8 cellular contexts compared by ENCODE assay signal in the genomic region with DNA sequence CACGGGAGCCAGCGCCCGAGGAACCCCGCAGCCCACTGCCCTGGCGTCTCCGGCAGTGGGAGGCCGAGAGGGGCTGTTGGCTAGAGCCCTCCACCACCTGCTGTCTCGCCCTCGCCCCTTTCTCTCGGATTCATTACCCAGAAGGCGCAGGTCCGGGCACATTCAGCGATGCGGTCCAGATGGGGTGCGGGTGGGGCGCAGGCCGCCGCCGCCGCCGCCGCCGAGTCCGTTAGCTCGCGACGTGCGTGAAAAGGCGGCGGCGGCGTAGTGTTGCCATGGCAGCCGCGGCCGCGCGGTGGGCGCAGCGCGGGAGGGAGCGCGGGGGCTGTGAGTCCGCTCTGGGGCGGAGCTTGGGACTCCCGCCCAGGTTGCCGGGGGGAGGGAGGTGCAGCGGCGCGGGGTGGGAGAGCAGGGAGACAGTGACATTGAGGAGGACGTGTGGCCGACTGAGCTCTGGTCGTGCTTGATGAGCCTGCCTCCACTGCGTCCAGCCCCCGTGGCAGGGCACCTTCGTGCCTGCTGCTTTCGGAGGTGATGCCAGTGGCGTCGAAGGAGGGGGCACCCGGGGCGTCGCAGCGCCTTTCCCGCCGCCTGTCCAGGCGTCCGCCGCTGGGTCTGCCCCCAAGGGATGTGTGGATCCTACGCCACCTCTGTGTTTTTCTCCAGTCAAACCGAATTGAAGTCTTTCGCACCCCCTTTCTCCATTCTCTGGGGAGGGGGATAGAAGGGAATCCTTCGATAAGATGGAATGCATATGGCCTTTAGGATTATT. TPM values are rescaled to one million over a fixed set of nuclear protein-coding genes. Genes with fewer than 3 reads are reported as not detected.
DNase-seq lines count a peak whose midpoint lies in the region; ATAC-seq, FAIRE-seq and TF ChIP-seq lines count a peak whose summit lies in the region.

A gene (minus strand): TSS at position 358 of the 772 bp plus-strand sequence. CDS start 23,774 bp downstream, outside the sequence.

- H3K4me3 Mint-ChIP-seq in activated naive CD4-positive, alpha-beta T cell treated with anti-CD3 and anti-CD28 coated beads, Interleukin-2, amount 50 U/mL, for 24 hours = peak within 1 kb of the TSS; percentile 90

- H3K79me2 ChIP-seq in MM.1S (ENCODE audit: low read length) = peaks cover 20% of the 10 kb centered on the region; the same call in 1 of the 2 replicates

- 0% methylated on average over 66 to 71 of the region's 71 CpGs for WGBS in pancreas, 2 donors

- no peak for FAIRE-seq in pancreas (lab: Jason Lieb, UNC)

- peak within 1 kb of the TSS; percentile 96 for H3K4me3 ChIP-seq in HAP-1
- H3K4me3 ChIP-seq in MM.1S (ENCODE audit: low read length) = peak within 1 kb of the TSS; percentile 79
- peak within 1 kb of the TSS; percentile 90 for H3K4me3 ChIP-seq in SK-N-MC
- H3K4me3 ChIP-seq in pancreas = peak within 1 kb of the TSS; percentile 43 to 99 (median 87)
- peak within 1 kb of the TSS; percentile 77 to 95 for H3K4me3 ChIP-seq in tibial artery

- peak within 1 kb of the TSS; percentile 69 for H2AFZ ChIP-seq in MM.1S (ENCODE audit: low read length)

- H3K36me3 ChIP-seq in HAP-1 (replicated peaks) (no peaks in the 10 kb centered on the region), MM.1S (replicated peaks; ENCODE audit: insufficient read depth, low read length) (no peaks in the 10 kb centered on the region), SK-N-MC (ENCODE audit: insufficient read depth, low read length) (no peaks in the 10 kb centered on the region), pancreas (no peaks in the 10 kb centered on the region), tibial artery (no peaks in the 10 kb centered on the region)

- H3K9ac ChIP-seq in MM.1S (ENCODE audit: low read length) (peak within 1 kb of the TSS; percentile 79), SK-N-MC (ENCODE audit: insufficient read length) (peak within 1 kb of the TSS; percentile 95)

- DNase-seq in GM04504 (ENCODE audit: low read depth) = peak; percentile 44
- DNase-seq in HAP-1 (ENCODE audit: low spot score in 2 of 2) = peak; percentile 70 to 90
- DNase-seq in MM.1S = peak; percentile 50
- DNase-seq in SK-N-MC (ENCODE audit: low read depth, low spot score) = no peak
- DNase-seq in Right ventricle myocardium inferior (ENCODE audit: missing footprints) = peak; percentile 91
- peak; percentile 58 to 87 (median 74) for DNase-seq in pancreas
- peak; percentile 71 to 88 for DNase-seq in tibial artery

- H3K4me1 Mint-ChIP-seq in activated naive CD4-positive, alpha-beta T cell treated with anti-CD3 and anti-CD28 coated beads, Interleukin-2, amount 50 U/mL, for 24 hours = peaks cover 8% of the 10 kb centered on the region

- peak within 1 kb of the TSS; percentile 75 for H3K4me2 ChIP-seq in MM.1S (ENCODE audit: low read depth, low read length)

- no peaks in the 10 kb centered on the region for H3F3A ChIP-seq in MM.1S (ENCODE audit: insufficient read depth, low read length)

- in situ Hi-C loops in HAP-1 (cut with MboI; ENCODE audit: low sequenced_read_pairs) = no loop called here

- H3K27me3 Mint-ChIP-seq in activated naive CD4-positive, alpha-beta T cell treated with anti-CD3 and anti-CD28 coated beads, Interleukin-2, amount 50 U/mL, for 24 hours = no peaks in the 10 kb centered on the region

- no peaks in the 10 kb centered on the region for H3K9me2 ChIP-seq in MM.1S (replicated peaks; ENCODE audit: insufficient read depth, low read length)

- no peaks in the 10 kb centered on the region for H4K20me1 ChIP-seq in MM.1S (ENCODE audit: insufficient read depth, low read length)

- peak within 1 kb of the TSS; percentile 56 for H3K27ac Mint-ChIP-seq in activated naive CD4-positive, alpha-beta T cell treated with anti-CD3 and anti-CD28 coated beads, Interleukin-2, amount 50 U/mL, for 24 hours

- H3K9me3 ChIP-seq in HAP-1 = no peaks in the 10 kb centered on the region
- no peaks in the 10 kb centered on the region for H3K9me3 ChIP-seq in MM.1S (replicated peaks; ENCODE audit: insufficient read depth, low read length)
- H3K9me3 ChIP-seq in SK-N-MC (ENCODE audit: low read depth, low read length) = no peaks in the 10 kb centered on the region
- H3K9me3 ChIP-seq in pancreas = no peaks in the 10 kb centered on the region
- no peaks in the 10 kb centered on the region for H3K9me3 ChIP-seq in tibial artery

- H3K36me3 Mint-ChIP-seq in activated naive CD4-positive, alpha-beta T cell treated with anti-CD3 and anti-CD28 coated beads, Interleukin-2, amount 50 U/mL, for 24 hours = no peaks in the 10 kb centered on the region

- H3K27ac ChIP-seq in MM.1S (ENCODE audit: low read length) (peak within 1 kb of the TSS; percentile 6; the same call in 1 of the 2 replicates), SK-N-MC (peak within 1 kb of the TSS; percentile 92), pancreas (peak within 1 kb of the TSS; percentile 33 to 75 (median 67)), tibial artery (peak within 1 kb of the TSS; percentile 94 to 97)

- ATAC-seq in Right ventricle myocardium inferior (peak; percentile 91), pancreas (peak; percentile 76 to 88 (median 84))

- no peak for TF ChIP-seq CTCF in MM.1S (IDR thresholded peaks at IDR 0.05; ENCODE audit: low read length)
- TF ChIP-seq CTCF in pancreas (IDR thresholded peaks at IDR 0.05) = no peak
- TF ChIP-seq CTCF in tibial artery (IDR thresholded peaks at IDR 0.05) = peak in 1 of 2 experiments; percentile 19

- H3K9me3 Mint-ChIP-seq in activated naive CD4-positive, alpha-beta T cell treated with anti-CD3 and anti-CD28 coated beads, Interleukin-2, amount 50 U/mL, for 24 hours = no peaks in the 10 kb centered on the region

- intact Hi-C loops in Right ventricle myocardium inferior (cut with DNase I) = loop anchor here (2.0 to 5.0 kb wide), 2 partner anchors 33 to 310 kb away; a partner anchor contains a TSS
- intact Hi-C loops in pancreas (cut with DNase I) = no loop called here
- intact Hi-C loops in tibial artery (cut with DNase I; ENCODE audit: low total_unique reads) = loop anchor here (2.0 kb wide), 1 partner anchor 87 kb away; no protein-coding TSS in a partner anchor

- no peaks in the 10 kb centered on the region for H3K27me3 ChIP-seq in HAP-1 (ENCODE audit: low read depth)
- H3K27me3 ChIP-seq in MM.1S (replicated peaks; ENCODE audit: insufficient read depth, low read length) = no peaks in the 10 kb centered on the region
- H3K27me3 ChIP-seq in pancreas = no peaks in the 10 kb centered on the region
- no peaks in the 10 kb centered on the region for H3K27me3 ChIP-seq in tibial artery

- peaks cover 38% of the 10 kb centered on the region for H3K4me1 ChIP-seq in HAP-1
- 0 out of 2 replicates have a peak, but pooled peaks cover 8% of the 10 kb centered on the region for H3K4me1 ChIP-seq in MM.1S (ENCODE audit: low read length)
- H3K4me1 ChIP-seq in pancreas = no peaks in the 10 kb centered on the region
- H3K4me1 ChIP-seq in tibial artery = peaks cover 0 to 65% (median 10%) of the 10 kb centered on the region in 4 donors

RNA-seq across cellular contexts. Expression of the gene that starts here (rescaled TPM):
- total RNA-seq in Right ventricle myocardium inferior (41.0 TPM), pancreas (1 to 10 TPM; 2.4 to 9.3 (median 3.7) TPM)
- polyA plus RNA-seq in pancreas = 1 to 10 TPM; 1.1 to 2.2 TPM

Comparison
In these comparisons a context has a peak if more than half of its experiments do, and no peak if none do; other contexts are left out.
1. H3K27ac ChIP-seq: peak in every context shown above with its lines; median percentile 96 in tibial artery; 92 in SK-N-MC; 67 in pancreas; 6 in MM.1S.
2. intact Hi-C loops: an anchor here in Right ventricle myocardium inferior (2.0 to 5.0 kb wide) and tibial artery (2.0 kb wide); none called in pancreas.